25 cellular contexts compared by ENCODE assay signal in genomic region chr22:20653795-20654342, GRCh38.
"Had no signal": no experiment of that assay in that cellular context is flagged by ENCODE, and none has a peak within 500 bp of the region (broad histone marks: within the 10 kb centered on the region; RNA-seq: fewer than 3 reads in every experiment).

No MANE protein-coding gene starts in this region.

- H3K4me1 ChIP-seq: ascending aorta, body of pancreas had no signal

- H3K36me3 Mint-ChIP-seq: activated naive CD4-positive, alpha-beta T cell treated with anti-CD3 and anti-CD28 coated beads, Interleukin-2, amount 50 U/mL, for 72 hours; T-cell had no signal

- H3K9me3 Mint-ChIP-seq: activated CD8-positive, alpha-beta T cell treated with anti-CD3 and anti-CD28 coated beads for 36 hours; activated naive CD4-positive, alpha-beta T cell treated with anti-CD3 and anti-CD28 coated beads, Interleukin-2, amount 50 U/mL, for 72 hours; activated naive CD8-positive, alpha-beta T cell treated with anti-CD3 and anti-CD28 coated beads, Interleukin-2, amount 50 U/mL, for 24 hours; activated T-cell treated with anti-CD3 and anti-CD28 coated beads, Interleukin-2, amount 50 U/mL, for 24 hours; activated T-helper 1 cell treated with anti-CD3 and anti-CD28 coated beads, Interleukin-12 subunit alpha, Interleukin-12 subunit beta, Interleukin-2, Interleukin-4 antibody, amounts not matched to agents 30 ng/mL and 10 ng/mL and 1 ng/mL, durations not matched to agents 14 hours and 24 hours and 36 hours; T-cell had no signal

- H3K4me3 ChIP-seq: ascending aorta, body of pancreas had no signal

- H3K9me3 ChIP-seq: ascending aorta, body of pancreas had no signal

- H3K27ac Mint-ChIP-seq: activated CD8-positive, alpha-beta T cell treated with anti-CD3 and anti-CD28 coated beads for 36 hours; activated naive CD4-positive, alpha-beta T cell treated with anti-CD3 and anti-CD28 coated beads, Interleukin-2, amount 50 U/mL, for 72 hours; activated naive CD8-positive, alpha-beta T cell treated with anti-CD3 and anti-CD28 coated beads, Interleukin-2, amount 50 U/mL, for 24 hours; activated T-cell treated with anti-CD3 and anti-CD28 coated beads, Interleukin-2, amount 50 U/mL, for 24 hours; activated T-helper 1 cell treated with anti-CD3 and anti-CD28 coated beads, Interleukin-12 subunit alpha, Interleukin-12 subunit beta, Interleukin-2, Interleukin-4 antibody, amounts not matched to agents 30 ng/mL and 10 ng/mL and 1 ng/mL, durations not matched to agents 14 hours and 24 hours and 36 hours; T-cell had no signal

- ATAC-seq: activated CD8-positive, alpha-beta T cell treated with anti-CD3 and anti-CD28 coated beads for 36 hours; activated naive CD4-positive, alpha-beta T cell treated with anti-CD3 and anti-CD28 coated beads, Interleukin-2, amount 50 U/mL, for 72 hours; activated naive CD8-positive, alpha-beta T cell treated with anti-CD3 and anti-CD28 coated beads, Interleukin-2, amount 50 U/mL, for 24 hours; body of pancreas; T-cell had no signal

- H3K27me3 ChIP-seq: ascending aorta, body of pancreas had no signal

- H3K27ac ChIP-seq: ascending aorta, body of pancreas, VCaP had no signal

- H3K36me3 ChIP-seq: ascending aorta had no signal

- DNase-seq: activated CD4-positive, alpha-beta T cell treated with anti-CD3 and anti-CD28 coated beads, Interleukin-2, amount 50 U/mL, for 1 hour; activated CD4-positive, CD25-positive, alpha-beta regulatory T cell; activated CD8-positive, alpha-beta T cell treated with anti-CD3 and anti-CD28 coated beads for 36 hours; activated effector memory CD4-positive, alpha-beta T cell treated with Interleukin-2 at 50 U/mL for 16 hours; activated naive CD4-positive, alpha-beta T cell; activated naive CD8-positive, alpha-beta T cell treated with anti-CD3 and anti-CD28 coated beads, Interleukin-2, amount 50 U/mL, for 24 hours; activated T-cell treated with anti-CD3 and anti-CD28 coated beads, Interleukin-2, amount 50 U/mL, for 24 hours; amniotic stem cell; body of pancreas; Karpas-422; MM.1S; NCI-H1105; NCI-H1436; NCI-H1694 treated with DMSO at 0.1 percent for 48 hours; NCI-H2029 treated with DMSO at 0.1 percent for 48 hours; NCI-H345; NCI-H510A; NCI-H526 treated with DMSO at 0.1 percent for 48 hours; NCI-H82; SIG-M5 had no signal

- H3K4me1 Mint-ChIP-seq: activated naive CD8-positive, alpha-beta T cell treated with anti-CD3 and anti-CD28 coated beads, Interleukin-2, amount 50 U/mL, for 24 hours; T-cell had no signal

- H3K4me3 Mint-ChIP-seq: activated CD8-positive, alpha-beta T cell treated with anti-CD3 and anti-CD28 coated beads for 36 hours; activated naive CD8-positive, alpha-beta T cell treated with anti-CD3 and anti-CD28 coated beads, Interleukin-2, amount 50 U/mL, for 24 hours; activated T-cell treated with anti-CD3 and anti-CD28 coated beads, Interleukin-2, amount 50 U/mL, for 24 hours; activated T-helper 1 cell treated with anti-CD3 and anti-CD28 coated beads, Interleukin-12 subunit alpha, Interleukin-12 subunit beta, Interleukin-2, Interleukin-4 antibody, amounts not matched to agents 30 ng/mL and 10 ng/mL and 1 ng/mL, durations not matched to agents 14 hours and 24 hours and 36 hours; T-cell had no signal
